ENCODE assay signal across 14 cellular contexts in genomic region chr3:125059488-125060245, GRCh38. TPM values are rescaled to one million over a fixed set of nuclear protein-coding genes. Genes with fewer than 3 reads are reported as not detected.
DNase-seq lines count a peak whose midpoint lies in the region; ATAC-seq, FAIRE-seq and TF ChIP-seq lines count a peak whose summit lies in the region.
"Had no signal": no experiment of that assay in that cellular context is flagged by ENCODE, and none has a peak within 500 bp of the region (broad histone marks: within the 10 kb centered on the region; RNA-seq: fewer than 3 reads in every experiment).

No MANE protein-coding gene starts in this region.

- H3K36me3 Mint-ChIP-seq in activated T-helper 1 cell treated with anti-CD3 and anti-CD28 coated beads, Interleukin-12 subunit alpha, Interleukin-12 subunit beta, Interleukin-2, Interleukin-4 antibody, amounts not matched to agents 30 ng/mL and 10 ng/mL and 1 ng/mL, durations not matched to agents 14 hours and 24 hours and 36 hours (ENCODE audit: low read depth), result peaks cover 2% of the 10 kb centered on the region

- no peak overlapping the region for H3K27ac ChIP-seq in breast epithelium
- H3K27ac ChIP-seq in body of pancreas, result peak overlapping the region in 1 of 4 donors; percentile 36
- no peak overlapping the region for H3K27ac ChIP-seq in small intestine (ENCODE audit: low read depth in 1 of 2, low read length in 1 of 2)
- H3K27ac ChIP-seq: ovary had no signal

- no peak overlapping the region for H3K4me3 Mint-ChIP-seq in activated T-helper 1 cell treated with anti-CD3 and anti-CD28 coated beads, Interleukin-12 subunit alpha, Interleukin-12 subunit beta, Interleukin-2, Interleukin-4 antibody, amounts not matched to agents 30 ng/mL and 10 ng/mL and 1 ng/mL, durations not matched to agents 14 hours and 24 hours and 36 hours

- H3K27me3 Mint-ChIP-seq in activated T-helper 1 cell treated with anti-CD3 and anti-CD28 coated beads, Interleukin-12 subunit alpha, Interleukin-12 subunit beta, Interleukin-2, Interleukin-4 antibody, amounts not matched to agents 30 ng/mL and 10 ng/mL and 1 ng/mL, durations not matched to agents 14 hours and 24 hours and 36 hours (ENCODE audit: insufficient read depth), result peaks cover 44% of the 10 kb centered on the region

- DNase-seq in T47D (ENCODE audit: low read depth in 1 of 2, low spot score in 1 of 2) (peak; percentile 30 to 73), breast epithelium (ENCODE audit: low spot score in 2 of 2) (no peak), M059J (ENCODE audit: low read depth) (peak; percentile 59), body of pancreas (peak; percentile 37 to 66 (median 51)), small intestine (peak; percentile 40)
- no peak for DNase-seq in activated T-helper 1 cell treated with anti-CD3 and anti-CD28 coated beads, Interleukin-12 subunit alpha, Interleukin-12 subunit beta, Interleukin-2, Interleukin-4 antibody, amounts not matched to agents 30 ng/mL and 10 ng/mL and 1 ng/mL, durations not matched to agents 14 hours and 24 hours and 36 hours (ENCODE audit: low spot score)
- DNase-seq: activated CD4-positive, alpha-beta T cell treated with anti-CD3 and anti-CD28 coated beads, Interleukin-2, amount 50 U/mL, for 1 hour; activated effector memory CD4-positive, alpha-beta T cell treated with Interleukin-2 at 50 U/mL for 16 hours; erythroblast; GF-D8; NK-92 treated with Interleukin-12 subunit alpha and Interleukin-12 subunit beta, amount 100 ng/mL, for 24 hours; ovary had no signal

- peaks cover 4 to 9% of the 10 kb centered on the region in 2 donors for H3K4me1 ChIP-seq in breast epithelium
- H3K4me1 ChIP-seq in body of pancreas, result peaks cover 49% of the 10 kb centered on the region
- H3K4me1 ChIP-seq in small intestine (ENCODE audit: control insufficient read depth in 2 of 2, insufficient read depth in 1 of 2, low read depth in 1 of 2, low read length in 1 of 2), result no peaks in the 10 kb centered on the region

- TF ChIP-seq POLR2A in breast epithelium (IDR thresholded peaks at IDR 0.05), result no peak
- TF ChIP-seq POLR2A in body of pancreas (IDR thresholded peaks at IDR 0.05), result no peak

- peaks cover 3% of the 10 kb centered on the region for H3K4me1 Mint-ChIP-seq in activated T-helper 1 cell treated with anti-CD3 and anti-CD28 coated beads, Interleukin-12 subunit alpha, Interleukin-12 subunit beta, Interleukin-2, Interleukin-4 antibody, amounts not matched to agents 30 ng/mL and 10 ng/mL and 1 ng/mL, durations not matched to agents 14 hours and 24 hours and 36 hours (ENCODE audit: low read depth)

- H3K9me3 Mint-ChIP-seq in activated T-helper 1 cell treated with anti-CD3 and anti-CD28 coated beads, Interleukin-12 subunit alpha, Interleukin-12 subunit beta, Interleukin-2, Interleukin-4 antibody, amounts not matched to agents 30 ng/mL and 10 ng/mL and 1 ng/mL, durations not matched to agents 14 hours and 24 hours and 36 hours, result no peaks in the 10 kb centered on the region

- H3K27me3 ChIP-seq in breast epithelium (no peaks in the 10 kb centered on the region), body of pancreas (no peaks in the 10 kb centered on the region), small intestine (ENCODE audit: control insufficient read depth in 2 of 2, insufficient read depth in 2 of 2, low read length in 2 of 2) (no peaks in the 10 kb centered on the region)
- H3K27me3 ChIP-seq: ovary had no signal

- 36 to 47% methylated on average over 4 to 7 of the region's 7 CpGs for WGBS in body of pancreas, 2 donors
- WGBS in small intestine, 3 donors, result 48 to 67% (median 52%) methylated on average over 7 of the region's 7 CpGs

- TF ChIP-seq CTCF in breast epithelium (IDR thresholded peaks at IDR 0.05) (no peak), body of pancreas (IDR thresholded peaks at IDR 0.05) (peak in 5 of 7 experiments; percentile 12 to 53 (median 51))

- intact Hi-C loops in breast epithelium (cut with DNase I; ENCODE audit: low total_unique reads) (no loop called here), body of pancreas (cut with DNase I) (no loop called here)
- intact Hi-C loops in activated T-helper 1 cell treated with anti-CD3 and anti-CD28 coated beads, Interleukin-12 subunit alpha, Interleukin-12 subunit beta, Interleukin-2, Interleukin-4 antibody, amounts not matched to agents 30 ng/mL and 10 ng/mL and 1 ng/mL, durations not matched to agents 14 hours and 24 hours and 36 hours (cut with micrococcal nuclease), result no loop called here

- H3K9me3 ChIP-seq in breast epithelium (no peaks in the 10 kb centered on the region), body of pancreas (no peaks in the 10 kb centered on the region), small intestine (ENCODE audit: control insufficient read depth, low read depth) (no peaks in the 10 kb centered on the region)
- H3K9me3 ChIP-seq: ovary had no signal

- FAIRE-seq in small intestine (lab: Jason Lieb, UNC), result no peak

- ATAC-seq in body of pancreas, result peak; percentile 41
- ATAC-seq in GM21381 (IDR thresholded peaks at IDR 0.05; ENCODE audit: unreplicated experiment), result no peak
- ATAC-seq in SK-N-SH treated with all-trans-retinoic acid at 6 μM for 48 hours, result no peak

- H3K36me3 ChIP-seq in breast epithelium (no peaks in the 10 kb centered on the region), body of pancreas (replicated peaks in 1 of 2; ENCODE audit: insufficient read depth in 1 of 2, low read depth in 2 of 2) (no peaks in the 10 kb centered on the region), small intestine (ENCODE audit: control insufficient read depth in 2 of 2, insufficient read depth in 2 of 2, low read length in 2 of 2) (no peaks in the 10 kb centered on the region)
- H3K36me3 ChIP-seq: ovary had no signal

- H3K4me3 ChIP-seq in breast epithelium, result no peak overlapping the region
- H3K4me3 ChIP-seq in body of pancreas, result no peak overlapping the region
- no peak overlapping the region for H3K4me3 ChIP-seq in small intestine (ENCODE audit: low read depth in 1 of 2, low read length in 2 of 2)
- H3K4me3 ChIP-seq: ovary had no signal

- no peak overlapping the region for H3K27ac Mint-ChIP-seq in activated T-helper 1 cell treated with anti-CD3 and anti-CD28 coated beads, Interleukin-12 subunit alpha, Interleukin-12 subunit beta, Interleukin-2, Interleukin-4 antibody, amounts not matched to agents 30 ng/mL and 10 ng/mL and 1 ng/mL, durations not matched to agents 14 hours and 24 hours and 36 hours

- in situ Hi-C loops in T47D (cut with HindIII; ENCODE audit: low pct_unique_long_range_greater_than_20kb, low sequenced_read_pairs), result no loop called here

TF ChIP-seq in SK-N-SH treated with all-trans-retinoic acid at 6 μM for 48 hours, 23 proteins besides CTCF, POLR2A, EP300 and RAD21:
- TF ChIP-seq ZC3H10 (CRISPR knock-in tag; IDR thresholded peaks at IDR 0.05) (no peak), ZNF70 (CRISPR knock-in tag; IDR thresholded peaks at IDR 0.05) (no peak), CREB5 (CRISPR knock-in tag; IDR thresholded peaks at IDR 0.05; ENCODE audit: low read depth) (no peak), ARNTL (CRISPR knock-in tag; IDR thresholded peaks at IDR 0.05; ENCODE audit: borderline replicate concordance, low read depth) (no peak), ZNF565 (CRISPR knock-in tag; conservative IDR thresholded peaks at IDR 0.05; ENCODE audit: low read depth) (no peak), TOX (CRISPR knock-in tag; IDR thresholded peaks at IDR 0.05; ENCODE audit: borderline replicate concordance) (no peak), ESRRG (CRISPR knock-in tag; IDR thresholded peaks at IDR 0.05) (no peak)
- TF ChIP-seq, protein P1, sequence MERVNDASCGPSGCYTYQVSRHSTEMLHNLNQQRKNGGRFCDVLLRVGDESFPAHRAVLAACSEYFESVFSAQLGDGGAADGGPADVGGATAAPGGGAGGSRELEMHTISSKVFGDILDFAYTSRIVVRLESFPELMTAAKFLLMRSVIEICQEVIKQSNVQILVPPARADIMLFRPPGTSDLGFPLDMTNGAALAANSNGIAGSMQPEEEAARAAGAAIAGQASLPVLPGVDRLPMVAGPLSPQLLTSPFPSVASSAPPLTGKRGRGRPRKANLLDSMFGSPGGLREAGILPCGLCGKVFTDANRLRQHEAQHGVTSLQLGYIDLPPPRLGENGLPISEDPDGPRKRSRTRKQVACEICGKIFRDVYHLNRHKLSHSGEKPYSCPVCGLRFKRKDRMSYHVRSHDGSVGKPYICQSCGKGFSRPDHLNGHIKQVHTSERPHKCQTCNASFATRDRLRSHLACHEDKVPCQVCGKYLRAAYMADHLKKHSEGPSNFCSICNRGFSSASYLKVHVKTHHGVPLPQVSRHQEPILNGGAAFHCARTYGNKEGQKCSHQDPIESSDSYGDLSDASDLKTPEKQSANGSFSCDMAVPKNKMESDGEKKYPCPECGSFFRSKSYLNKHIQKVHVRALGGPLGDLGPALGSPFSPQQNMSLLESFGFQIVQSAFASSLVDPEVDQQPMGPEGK (CRISPR knock-in tag; IDR thresholded peaks at IDR 0.05; ENCODE audit: borderline replicate concordance), result no peak

RNA-seq across cellular contexts. Expression of gene HEG1, which starts 3.9 kb away (rescaled TPM):
- total RNA-seq in breast epithelium (10 to 100 TPM; 36.0 to 45.9 (median 45.1) TPM), body of pancreas (10 to 100 TPM; 45.7 to 46.1 TPM)
- total RNA-seq in M059J (2014; rRNA removed; shearing (Covaris generic)), result 59.7 and 139 TPM in 2 replicates
- polyA plus RNA-seq in small intestine, result 10 to 100 TPM in 1 of 3 donors, under 1 TPM in 2; 0.27 to 16.6 (median 0.45) TPM
- 43.7 and 45.1 TPM in 2 replicates for total RNA-seq in activated T-helper 1 cell treated with anti-CD3 and anti-CD28 coated beads, Interleukin-12 subunit alpha, Interleukin-12 subunit beta, Interleukin-2, Interleukin-4 antibody, amounts not matched to agents 30 ng/mL and 10 ng/mL and 1 ng/mL, durations not matched to agents 14 hours and 24 hours and 36 hours

Comparison
In these comparisons a context has a peak if more than half of its experiments do, and no peak if none do; other contexts are left out.
1. DNase-seq: peak in T47D (2 of 2), M059J (single experiment), body of pancreas (4 of 4) and small intestine (single experiment); none in breast epithelium (0 of 2) and activated T-helper 1 cell treated with anti-CD3 and anti-CD28 coated beads, Interleukin-12 subunit alpha, Interleukin-12 subunit beta, Interleukin-2, Interleukin-4 antibody, amounts not matched to agents 30 ng/mL and 10 ng/mL and 1 ng/mL, durations not matched to agents 14 hours and 24 hours and 36 hours (single experiment).
2. CTCF ChIP-seq: peak in body of pancreas (5 of 7); none in breast epithelium (0 of 3).